In the genomic region with DNA sequence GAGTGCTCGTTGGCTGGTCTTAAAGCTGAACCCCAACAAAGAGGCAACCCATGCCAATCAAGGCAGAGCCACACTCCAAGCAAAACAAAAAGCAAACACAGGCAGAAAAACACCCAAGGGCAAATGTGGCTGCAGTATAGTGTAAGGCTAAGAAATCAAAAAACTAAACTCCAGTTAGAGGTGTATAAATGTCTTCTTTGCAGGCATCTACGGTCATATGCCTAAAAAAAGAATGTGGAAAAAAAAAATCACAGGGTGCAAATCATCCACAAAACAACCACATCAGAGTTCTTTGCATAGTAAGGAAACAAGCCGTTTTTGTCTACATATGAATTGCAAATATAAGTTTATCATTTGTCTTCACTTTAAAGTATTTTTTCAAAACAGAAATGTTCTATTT, we compare ENCODE assay signal across 16 cellular contexts.
"Had no signal": no experiment of that assay in that cellular context is flagged by ENCODE, and none has a peak within 500 bp of the region (broad histone marks: within the 10 kb centered on the region; RNA-seq: fewer than 3 reads in every experiment).

No MANE protein-coding gene starts in this region.

- H3K4me3 Mint-ChIP-seq: naive B cell; stimulated activated naive B cell treated with anti-CD40 and anti-IgM and Interleukin-4, amounts not matched to agents 10 μg/mL and 1 μg/mL and 100 μg/mL, for 72 hours had no signal

- ATAC-seq: activated CD4-positive, CD25-positive, alpha-beta regulatory T cell treated with anti-CD3 and anti-CD28 coated beads, Interleukin-2, amount 50 U/mL, for 24 hours; body of pancreas; heart right ventricle; lower lobe of right lung; stimulated activated naive B cell treated with anti-CD40 and anti-IgM and Interleukin-4, amounts not matched to agents 10 μg/mL and 1 μg/mL and 100 μg/mL, for 72 hours had no signal

- H3K4me1 ChIP-seq: body of pancreas, heart right ventricle, lower lobe of right lung, prostate gland, vagina had no signal

- H3K9me3 ChIP-seq: body of pancreas, heart right ventricle, lower lobe of right lung, prostate gland, vagina had no signal

- H3K4me1 Mint-ChIP-seq: naive B cell had no signal

- H3K27ac Mint-ChIP-seq: naive B cell; stimulated activated naive B cell treated with anti-CD40 and anti-IgM and Interleukin-4, amounts not matched to agents 10 μg/mL and 1 μg/mL and 100 μg/mL, for 72 hours had no signal

- DNase-seq: anterior cingulate cortex; body of pancreas; heart right ventricle; kidney; lower lobe of right lung; mesendoderm; naive B cell; stimulated activated CD4-positive, alpha-beta T cell treated with anti-CD3 and anti-CD28 coated beads, Interleukin-2, amount 100 ng/mL, for 48 hours; stimulated activated CD8-positive, alpha-beta memory T cell treated with anti-CD3 and anti-CD28 coated beads, Interleukin-4, amount 100 ng/mL, for 48 hours; stimulated activated naive B cell treated with anti-CD40 and anti-IgM and Interleukin-4, amounts not matched to agents 10 μg/mL and 1 μg/mL and 100 μg/mL, for 72 hours; trophoblast cell had no signal

- H3K4me3 ChIP-seq: body of pancreas, cardiac muscle cell, heart right ventricle, lower lobe of right lung, prostate gland, vagina had no signal

- H3K9me3 Mint-ChIP-seq: naive B cell; stimulated activated naive B cell treated with anti-CD40 and anti-IgM and Interleukin-4, amounts not matched to agents 10 μg/mL and 1 μg/mL and 100 μg/mL, for 72 hours had no signal

- H3K27me3 Mint-ChIP-seq: naive B cell; stimulated activated naive B cell treated with anti-CD40 and anti-IgM and Interleukin-4, amounts not matched to agents 10 μg/mL and 1 μg/mL and 100 μg/mL, for 72 hours had no signal

- H3K27ac ChIP-seq: body of pancreas, cardiac muscle cell, heart right ventricle, lower lobe of right lung, vagina, VCaP had no signal

- H3K27me3 ChIP-seq: body of pancreas, cardiac muscle cell, heart right ventricle, vagina had no signal
